Comparison of ENCODE assay signal across 34 cellular contexts in genomic region chr5:1079961-1080360, GRCh38.
"Had no signal": no experiment of that assay in that cellular context is flagged by ENCODE, and none has a peak within 500 bp of the region (broad histone marks: within the 10 kb centered on the region; RNA-seq: fewer than 3 reads in every experiment).

No MANE protein-coding gene starts in this region.

- FAIRE-seq: astrocyte, bronchial epithelial cell had no signal

- H3K27ac ChIP-seq: adrenal gland, ascending aorta, body of pancreas, brain microvascular endothelial cell, breast epithelium, cardiac muscle cell had no signal

- ATAC-seq: activated naive CD4-positive, alpha-beta T cell treated with anti-CD3 and anti-CD28 coated beads, Interleukin-2, amount 50 U/mL, for 72 hours; activated naive CD8-positive, alpha-beta T cell treated with anti-CD3 and anti-CD28 coated beads, Interleukin-2, amount 50 U/mL, for 24 hours; activated T-cell treated with anti-CD3 and anti-CD28 coated beads, Interleukin-2, amount 50 U/mL, for 4 hours; activated T-cell treated with anti-CD3 and anti-CD28 coated beads, Interleukin-2, amount 50 U/mL, for 72 hours; activated T-helper 17 cell treated with anti-CD3 and anti-CD28 coated beads, Interleukin-2, amount 50 U/mL, for 72 hours; body of pancreas had no signal

- DNase-seq: activated effector memory CD4-positive, alpha-beta T cell treated with anti-CD3 and anti-CD28 coated beads, Interleukin-2, amount 50 U/mL, for 16 hours; activated effector memory CD4-positive, alpha-beta T cell treated with Interleukin-2 at 50 U/mL for 16 hours; activated gamma-delta T cell; activated gamma-delta T cell treated with Interleukin-2 at 50 U/mL for 16 hours; activated naive CD4-positive, alpha-beta T cell; activated naive CD4-positive, alpha-beta T cell treated with anti-CD3 and anti-CD28 coated beads for 36 hours; activated naive CD4-positive, alpha-beta T cell treated with anti-CD3 and anti-CD28 coated beads, Interleukin-2, amount 10 ng/mL, durations not matched to agents 7 days and 5 days; activated naive CD4-positive, alpha-beta T cell treated with anti-CD3 and anti-CD28 coated beads, Interleukin-2, amount 50 U/mL, for 16 hours; activated naive CD4-positive, alpha-beta T cell treated with Interleukin-2 at 50 U/mL for 16 hours; activated naive CD8-positive, alpha-beta T cell treated with anti-CD3 and anti-CD28 coated beads for 36 hours; activated naive CD8-positive, alpha-beta T cell treated with anti-CD3 and anti-CD28 coated beads, Interleukin-2, amount 10 ng/mL, durations not matched to agents 7 days and 5 days; activated naive CD8-positive, alpha-beta T cell treated with anti-CD3 and anti-CD28 coated beads, Interleukin-2, amount 50 U/mL, for 24 hours; activated T-cell treated with anti-CD3 and anti-CD28 coated beads, Interleukin-2, amount 50 U/mL, for 1 hour; activated T-cell treated with anti-CD3 and anti-CD28 coated beads, Interleukin-2, amount 50 U/mL, for 24 hours; activated T-cell treated with anti-CD3 and anti-CD28 coated beads, Interleukin-2, amount 50 U/mL, for 4 hours; activated T-cell treated with anti-CD3 and anti-CD28 coated beads, Interleukin-2, amount 50 U/mL, for 48 hours; activated T-cell treated with anti-CD3 and anti-CD28 coated beads, Interleukin-2, amount 50 U/mL, for 72 hours; adrenal gland; amniotic stem cell; amygdala; anterior cingulate cortex; aorta; body of pancreas; brain microvascular endothelial cell; caudate nucleus; central memory CD4-positive, alpha-beta T cell; cerebellar nuclear complex had no signal

- H3K36me3 ChIP-seq: brain microvascular endothelial cell had no signal

- H3K27me3 ChIP-seq: adrenal gland, ascending aorta, body of pancreas, brain microvascular endothelial cell, breast epithelium, cardiac muscle cell had no signal

- H3K4me3 ChIP-seq: adrenal gland, ascending aorta, body of pancreas, breast epithelium, cardiac muscle cell had no signal

- H3K4me1 ChIP-seq: adrenal gland, ascending aorta, body of pancreas, breast epithelium had no signal

- H3K9me3 ChIP-seq: adrenal gland, ascending aorta, body of pancreas, breast epithelium had no signal
